Comparison of ENCODE assay signal across 8 cellular contexts in genomic region chr21:28745131-28746055, GRCh38.
A peak's percentile ranks its signal among the peaks of the same experiment; 100 is the strongest.
DNase-seq lines count a peak whose midpoint lies in the region; ATAC-seq lines count a peak whose summit lies in the region.

No MANE protein-coding gene starts in this region.

- peak; percentile 61 for DNase-seq in D341Med (ENCODE audit: low spot score)
- peak in 72 of 76 experiments; percentile 15 to 85 (median 59) for DNase-seq in HUDEP-2 (lab: John Stamatoyannopoulos, UW; ENCODE audit: unreplicated experiment in 76 of 76)
- DNase-seq in NT2/D1 (ENCODE audit: low read depth, low spot score) = peak; percentile 86
- DNase-seq in activated CD8-positive, alpha-beta memory T cell treated with anti-CD3 and anti-CD28 coated beads, Interleukin-2, amount 50 U/mL, for 4 hours = peak; percentile 70
- DNase-seq in epithelial cell of prostate (ENCODE audit: low read depth, low spot score) = peak; percentile 57
- DNase-seq in stimulated activated CD8-positive, alpha-beta memory T cell treated with anti-CD3 and anti-CD28 coated beads, Interleukin-4, amount 100 ng/mL, for 1 hour (ENCODE audit: low read depth in 2 of 2, low spot score in 1 of 2) = peak; percentile 22 to 44

- H3K9me3 ChIP-seq in NT2/D1 (ENCODE audit: insufficient read depth, low read length) (peaks cover 3% of the 10 kb centered on the region; the same call in 1 of the 2 replicates), mucosa of rectum (ENCODE audit: control insufficient read depth in 2 of 2, low read length in 2 of 2) (no peaks in the 10 kb centered on the region)

- H3K27me3 ChIP-seq in NT2/D1 (ENCODE audit: insufficient read depth, insufficient read length) (no peaks in the 10 kb centered on the region), mucosa of rectum (ENCODE audit: control insufficient read depth in 2 of 2, insufficient read depth in 2 of 2, low read length in 2 of 2) (no peaks in the 10 kb centered on the region)

- H3K27ac ChIP-seq in epithelial cell of prostate (peak overlapping the region; percentile 18), mucosa of rectum (ENCODE audit: low read depth in 2 of 2, low read length in 2 of 2) (peak overlapping the region; percentile 27 to 50)

- ATAC-seq in GM21423 (IDR thresholded peaks at IDR 0.05; ENCODE audit: unreplicated experiment) = peak; percentile 87

- no peaks in the 10 kb centered on the region for H3K36me3 ChIP-seq in NT2/D1 (ENCODE audit: insufficient read depth, insufficient read length, low read length)
- no peaks in the 10 kb centered on the region for H3K36me3 ChIP-seq in mucosa of rectum (ENCODE audit: control insufficient read depth in 2 of 2, insufficient read depth in 2 of 2, low read length in 2 of 2)

- H3K4me3 ChIP-seq in NT2/D1 (ENCODE audit: insufficient read length, low read depth) (no peak overlapping the region), mucosa of rectum (ENCODE audit: low read length in 2 of 2) (peak overlapping the region; percentile 56 to 83)

- H3K4me1 ChIP-seq in NT2/D1 (ENCODE audit: insufficient read depth, insufficient read length) (no peaks in the 10 kb centered on the region), mucosa of rectum (ENCODE audit: control insufficient read depth in 2 of 2, insufficient read depth in 2 of 2, low read length in 2 of 2) (peaks cover 6% of the 10 kb centered on the region in 2 donors)

- no peak overlapping the region for H3K9ac ChIP-seq in NT2/D1 (ENCODE audit: insufficient read length, low read depth)
- H3K9ac ChIP-seq in mucosa of rectum (ENCODE audit: low read depth in 1 of 2, low read length in 2 of 2) = peak overlapping the region; percentile 53 to 56

Comparison
In these comparisons a context has a peak if more than half of its experiments do, and no peak if none do; other contexts are left out.
1. DNase-seq: peak in every context shown above with its lines; median percentile 86 in NT2/D1; 70 in activated CD8-positive, alpha-beta memory T cell treated with anti-CD3 and anti-CD28 coated beads, Interleukin-2, amount 50 U/mL, for 4 hours; 61 in D341Med; 59 in HUDEP-2; 57 in epithelial cell of prostate; 33 in stimulated activated CD8-positive, alpha-beta memory T cell treated with anti-CD3 and anti-CD28 coated beads, Interleukin-4, amount 100 ng/mL, for 1 hour.